Comparison of ENCODE assay signal across 29 cellular contexts in genomic region chrX:123493857-123494256, GRCh38.
"Had no signal": no experiment of that assay in that cellular context is flagged by ENCODE, and none has a peak within 500 bp of the region (broad histone marks: within the 10 kb centered on the region; RNA-seq: fewer than 3 reads in every experiment).

No MANE protein-coding gene starts in this region.

- H3K9me3 ChIP-seq: adrenal gland, body of pancreas, left lung, mucosa of descending colon, suprapubic skin, tibial artery, upper lobe of right lung had no signal

- H3K4me3 ChIP-seq: adrenal gland, body of pancreas, left lung, lung, mucosa of descending colon, suprapubic skin, tibial artery, upper lobe of right lung had no signal

- FAIRE-seq: colon, frontal cortex, TTC549 had no signal

- H3K27me3 ChIP-seq: adrenal gland, body of pancreas, left lung, suprapubic skin, tibial artery, upper lobe of right lung had no signal

- DNase-seq: activated CD4-positive, alpha-beta T cell treated with anti-CD3 and anti-CD28 coated beads for 48 hours; activated CD4-positive, alpha-beta T cell treated with anti-CD3 and anti-CD28 coated beads, Interleukin-2, amount 50 U/mL, for 48 hours; activated CD8-positive, alpha-beta memory T cell treated with anti-CD3 and anti-CD28 coated beads for 24 hours; activated effector memory CD4-positive, alpha-beta T cell treated with Interleukin-2 at 50 U/mL for 16 hours; activated naive CD4-positive, alpha-beta T cell treated with Interleukin-2 at 50 U/mL for 16 hours; activated naive CD8-positive, alpha-beta T cell treated with anti-CD3 and anti-CD28 coated beads for 36 hours; adrenal gland; aorta; body of pancreas; dermis blood vessel endothelial cell; effector CD4-positive, alpha-beta T cell; kidney glomerular epithelial cell; left lung; mesendoderm; mucosa of descending colon; right cardiac atrium; stimulated activated CD4-positive, alpha-beta T cell treated with anti-CD3 and anti-CD28 coated beads, Interleukin-15, amount 100 ng/mL, for 24 hours; stimulated activated CD4-positive, alpha-beta T cell treated with anti-CD3 and anti-CD28 coated beads, Interleukin-2, amount 100 ng/mL, for 24 hours; stimulated activated naive B cell treated with anti-CD40 and anti-IgM and Interleukin-4, amounts not matched to agents 10 μg/mL and 1 μg/mL and 100 μg/mL, for 72 hours; tibial artery; upper lobe of right lung had no signal

- H3K36me3 ChIP-seq: adrenal gland, left lung, suprapubic skin, tibial artery, upper lobe of right lung had no signal

- H3K27ac ChIP-seq: adrenal gland, body of pancreas, left lung, suprapubic skin, tibial artery, upper lobe of right lung, VCaP had no signal

- H3K4me1 ChIP-seq: adrenal gland, body of pancreas, left lung, suprapubic skin, tibial artery, upper lobe of right lung had no signal

- ATAC-seq: activated CD4-positive, CD25-positive, alpha-beta regulatory T cell treated with anti-CD3 and anti-CD28 coated beads, Interleukin-2, amount 50 U/mL, for 24 hours; body of pancreas; left lung; mucosa of descending colon; natural killer cell treated with Interleukin-12 subunit alpha and Interleukin-12 subunit beta and Interleukin-15 and Interleukin-18, amount 100 ng/mL, for 72 hours; right cardiac atrium; stimulated activated naive B cell treated with anti-CD40 and anti-IgM and Interleukin-4, amounts not matched to agents 10 μg/mL and 1 μg/mL and 100 μg/mL, for 72 hours; upper lobe of right lung had no signal
